Comparison of ENCODE assay signal across 2 cellular contexts in genomic region chr16:81623365-81624102, GRCh38.
A peak's percentile ranks its signal among the peaks of the same experiment; 100 is the strongest.
TF ChIP-seq lines count a peak whose summit lies in the region.

No MANE protein-coding gene starts in this region.

TF ChIP-seq in K562, 482 proteins besides CTCF, POLR2A, EP300 and RAD21 (continued from another document and continues in another):
- TF ChIP-seq STAG1 (CRISPR knock-in tag; IDR thresholded peaks at IDR 0.05; ENCODE audit: borderline replicate concordance) = peak; percentile 65; the same call in 1 of the 2 replicates
- TF ChIP-seq ADNP (tag; IDR thresholded peaks at IDR 0.05) = peak; percentile 59; the same call in 1 of the 2 replicates
- TF ChIP-seq RB1 (IDR thresholded peaks at IDR 0.05; ENCODE audit: low read depth) = peak; percentile 19; the same call in 1 of the 2 replicates
- no peak for TF ChIP-seq ZNF239 (CRISPR knock-in tag; IDR thresholded peaks at IDR 0.05)
- TF ChIP-seq SIRT6 (IDR thresholded peaks at IDR 0.05; ENCODE audit: low read depth, low read length) = no peak
- TF ChIP-seq ARID2 (IDR thresholded peaks at IDR 0.05) = peak; percentile 92
- TF ChIP-seq ZFP36 (IDR thresholded peaks at IDR 0.05; ENCODE audit: low read depth, low read length, partially characterized antibody) = peak; percentile 59
- 0 out of 4 replicates have a peak, but pooled peaks of 1 of the 2 experiments have one; percentile 28 for TF ChIP-seq KDM1A (IDR thresholded peaks at IDR 0.05)
- TF ChIP-seq CREB1 (IDR thresholded peaks at IDR 0.05) = no peak
- no peak for TF ChIP-seq CREB1 (CRISPR knock-in tag; IDR thresholded peaks at IDR 0.05)
- TF ChIP-seq, protein P1, sequence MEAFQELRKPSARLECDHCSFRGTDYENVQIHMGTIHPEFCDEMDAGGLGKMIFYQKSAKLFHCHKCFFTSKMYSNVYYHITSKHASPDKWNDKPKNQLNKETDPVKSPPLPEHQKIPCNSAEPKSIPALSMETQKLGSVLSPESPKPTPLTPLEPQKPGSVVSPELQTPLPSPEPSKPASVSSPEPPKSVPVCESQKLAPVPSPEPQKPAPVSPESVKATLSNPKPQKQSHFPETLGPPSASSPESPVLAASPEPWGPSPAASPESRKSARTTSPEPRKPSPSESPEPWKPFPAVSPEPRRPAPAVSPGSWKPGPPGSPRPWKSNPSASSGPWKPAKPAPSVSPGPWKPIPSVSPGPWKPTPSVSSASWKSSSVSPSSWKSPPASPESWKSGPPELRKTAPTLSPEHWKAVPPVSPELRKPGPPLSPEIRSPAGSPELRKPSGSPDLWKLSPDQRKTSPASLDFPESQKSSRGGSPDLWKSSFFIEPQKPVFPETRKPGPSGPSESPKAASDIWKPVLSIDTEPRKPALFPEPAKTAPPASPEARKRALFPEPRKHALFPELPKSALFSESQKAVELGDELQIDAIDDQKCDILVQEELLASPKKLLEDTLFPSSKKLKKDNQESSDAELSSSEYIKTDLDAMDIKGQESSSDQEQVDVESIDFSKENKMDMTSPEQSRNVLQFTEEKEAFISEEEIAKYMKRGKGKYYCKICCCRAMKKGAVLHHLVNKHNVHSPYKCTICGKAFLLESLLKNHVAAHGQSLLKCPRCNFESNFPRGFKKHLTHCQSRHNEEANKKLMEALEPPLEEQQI (IDR thresholded peaks at IDR 0.05) = peak; percentile 33; the same call in 1 of the 2 replicates
- TF ChIP-seq SP1 (CRISPR knock-in tag; IDR thresholded peaks at IDR 0.05) = 0 out of 2 replicates have a peak, but pooled peaks have one; percentile 33
- 0 out of 2 replicates have a peak, but pooled peaks have one; percentile 17 for TF ChIP-seq MBD1 (CRISPR knock-in tag; IDR thresholded peaks at IDR 0.05)
- TF ChIP-seq HNRNPK (IDR thresholded peaks at IDR 0.05; ENCODE audit: low read depth, low read length, poor library complexity, severe bottlenecking) = no peak
- 0 out of 3 replicates have a peak, but pooled peaks of 1 of the 2 experiments have one; percentile 33 for TF ChIP-seq CBX3 (IDR thresholded peaks at IDR 0.05; ENCODE audit: borderline replicate concordance in 1 of 2, low read length in 2 of 2)
- 0 out of 2 replicates have a peak, but pooled peaks have one; percentile 21 for TF ChIP-seq BHLHE40 (IDR thresholded peaks at IDR 0.05; ENCODE audit: low read length)
- TF ChIP-seq SMC3 (conservative IDR thresholded peaks at IDR 0.05; ENCODE audit: insufficient read depth, low read depth, low read length) = peak; percentile 90
- TF ChIP-seq RBM25 (IDR thresholded peaks at IDR 0.05; ENCODE audit: low read depth, low read length, severe bottlenecking) = peak; percentile 66
- no peak for TF ChIP-seq UBTF (IDR thresholded peaks at IDR 0.05; ENCODE audit: borderline replicate concordance in 1 of 2, low read depth in 2 of 2, low read length in 2 of 2)
- TF ChIP-seq, protein P2, sequence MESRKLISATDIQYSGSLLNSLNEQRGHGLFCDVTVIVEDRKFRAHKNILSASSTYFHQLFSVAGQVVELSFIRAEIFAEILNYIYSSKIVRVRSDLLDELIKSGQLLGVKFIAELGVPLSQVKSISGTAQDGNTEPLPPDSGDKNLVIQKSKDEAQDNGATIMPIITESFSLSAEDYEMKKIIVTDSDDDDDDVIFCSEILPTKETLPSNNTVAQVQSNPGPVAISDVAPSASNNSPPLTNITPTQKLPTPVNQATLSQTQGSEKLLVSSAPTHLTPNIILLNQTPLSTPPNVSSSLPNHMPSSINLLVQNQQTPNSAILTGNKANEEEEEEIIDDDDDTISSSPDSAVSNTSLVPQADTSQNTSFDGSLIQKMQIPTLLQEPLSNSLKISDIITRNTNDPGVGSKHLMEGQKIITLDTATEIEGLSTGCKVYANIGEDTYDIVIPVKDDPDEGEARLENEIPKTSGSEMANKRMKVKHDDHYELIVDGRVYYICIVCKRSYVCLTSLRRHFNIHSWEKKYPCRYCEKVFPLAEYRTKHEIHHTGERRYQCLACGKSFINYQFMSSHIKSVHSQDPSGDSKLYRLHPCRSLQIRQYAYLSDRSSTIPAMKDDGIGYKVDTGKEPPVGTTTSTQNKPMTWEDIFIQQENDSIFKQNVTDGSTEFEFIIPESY (CRISPR knock-in tag; IDR thresholded peaks at IDR 0.05) = peak; percentile 37; the same call in 1 of the 2 replicates
- no peak for TF ChIP-seq KDM2B (CRISPR knock-in tag; IDR thresholded peaks at IDR 0.05)
- TF ChIP-seq PHF20 (IDR thresholded peaks at IDR 0.05; ENCODE audit: partially characterized antibody) = no peak

TF ChIP-seq in HepG2, 621 proteins besides CTCF, POLR2A, EP300 and RAD21 (continued from another document):
- TF ChIP-seq ZBTB49 (CRISPR knock-in tag; IDR thresholded peaks at IDR 0.05; ENCODE audit: borderline replicate concordance) (no peak), CCAR2 (optimal IDR thresholded peaks at IDR 0.05; ENCODE audit: low read depth, low read length) (no peak), ZNF629 (CRISPR knock-in tag; conservative IDR thresholded peaks at IDR 0.05) (0 out of 2 replicates have a peak, but pooled peaks have one; percentile 10), ZNF562 (CRISPR knock-in tag; IDR thresholded peaks at IDR 0.05; ENCODE audit: borderline replicate concordance) (no peak), ZNF768 (CRISPR knock-in tag; IDR thresholded peaks at IDR 0.05) (peak; percentile 22; the same call in 1 of the 2 replicates), SAP130 (CRISPR knock-in tag; IDR thresholded peaks at IDR 0.05; ENCODE audit: low read depth) (0 out of 2 replicates have a peak, but pooled peaks have one; percentile 21), MAZ (IDR thresholded peaks at IDR 0.05; ENCODE audit: borderline replicate concordance, low read depth, low read length) (no peak), MAZ (CRISPR knock-in tag; IDR thresholded peaks at IDR 0.05; ENCODE audit: low read depth) (no peak), ZBTB7B (CRISPR knock-in tag; IDR thresholded peaks at IDR 0.05) (0 out of 2 replicates have a peak, but pooled peaks have one; percentile 34), PATZ1 (CRISPR knock-in tag; IDR thresholded peaks at IDR 0.05) (0 out of 2 replicates have a peak, but pooled peaks have one; percentile 27), ZNF580 (CRISPR knock-in tag; IDR thresholded peaks at IDR 0.05; ENCODE audit: borderline replicate concordance, low read depth) (0 out of 2 replicates have a peak, but pooled peaks have one; percentile 44), XRCC5 (optimal IDR thresholded peaks at IDR 0.05; ENCODE audit: low read length) (peak; percentile 78), ISL2 (CRISPR knock-in tag; IDR thresholded peaks at IDR 0.05) (0 out of 2 replicates have a peak, but pooled peaks have one; percentile 32), MAFK (conservative IDR thresholded peaks at IDR 0.05 in 1 of 2, IDR thresholded peaks at IDR 0.05 in 1 of 2; ENCODE audit: low read length in 2 of 2) (no peak), HNF4A (CRISPR knock-in tag; IDR thresholded peaks at IDR 0.05) (peak; percentile 52), TEAD3 (CRISPR knock-in tag; optimal IDR thresholded peaks at IDR 0.05; ENCODE audit: borderline replicate concordance) (peak; percentile 6), SMC3 (IDR thresholded peaks at IDR 0.05; ENCODE audit: low read length) (peak; percentile 71; the same call in 1 of the 2 replicates), FOXA1 (IDR thresholded peaks at IDR 0.05) (no peak), FOXA1 (CRISPR knock-in tag; IDR thresholded peaks at IDR 0.05) (0 out of 2 replicates have a peak, but pooled peaks have one; percentile 11)
- TF ChIP-seq, protein P3, sequence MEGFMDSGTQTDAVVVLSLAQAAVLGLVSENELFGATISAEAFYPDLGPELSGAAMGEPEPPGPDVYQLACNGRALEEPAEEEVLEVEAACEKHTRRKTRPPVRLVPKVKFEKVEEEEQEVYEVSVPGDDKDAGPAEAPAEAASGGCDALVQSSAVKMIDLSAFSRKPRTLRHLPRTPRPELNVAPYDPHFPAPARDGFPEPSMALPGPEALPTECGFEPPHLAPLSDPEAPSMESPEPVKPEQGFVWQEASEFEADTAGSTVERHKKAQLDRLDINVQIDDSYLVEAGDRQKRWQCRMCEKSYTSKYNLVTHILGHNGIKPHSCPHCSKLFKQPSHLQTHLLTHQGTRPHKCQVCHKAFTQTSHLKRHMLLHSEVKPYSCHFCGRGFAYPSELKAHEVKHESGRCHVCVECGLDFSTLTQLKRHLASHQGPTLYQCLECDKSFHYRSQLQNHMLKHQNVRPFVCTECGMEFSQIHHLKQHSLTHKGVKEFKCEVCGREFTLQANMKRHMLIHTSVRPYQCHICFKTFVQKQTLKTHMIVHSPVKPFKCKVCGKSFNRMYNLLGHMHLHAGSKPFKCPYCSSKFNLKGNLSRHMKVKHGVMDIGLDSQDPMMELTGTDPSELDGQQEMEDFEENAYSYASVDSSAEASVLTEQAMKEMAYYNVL (CRISPR knock-in tag; IDR thresholded peaks at IDR 0.05; ENCODE audit: borderline replicate concordance) = no peak
- TF ChIP-seq, protein P4, sequence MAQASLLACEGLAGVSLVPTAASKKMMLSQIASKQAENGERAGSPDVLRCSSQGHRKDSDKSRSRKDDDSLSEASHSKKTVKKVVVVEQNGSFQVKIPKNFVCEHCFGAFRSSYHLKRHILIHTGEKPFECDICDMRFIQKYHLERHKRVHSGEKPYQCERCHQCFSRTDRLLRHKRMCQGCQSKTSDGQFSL (CRISPR knock-in tag; IDR thresholded peaks at IDR 0.05) = 0 out of 2 replicates have a peak, but pooled peaks have one; percentile 57
